ENCODE assay signal across 1 cellular context in the genomic region with DNA sequence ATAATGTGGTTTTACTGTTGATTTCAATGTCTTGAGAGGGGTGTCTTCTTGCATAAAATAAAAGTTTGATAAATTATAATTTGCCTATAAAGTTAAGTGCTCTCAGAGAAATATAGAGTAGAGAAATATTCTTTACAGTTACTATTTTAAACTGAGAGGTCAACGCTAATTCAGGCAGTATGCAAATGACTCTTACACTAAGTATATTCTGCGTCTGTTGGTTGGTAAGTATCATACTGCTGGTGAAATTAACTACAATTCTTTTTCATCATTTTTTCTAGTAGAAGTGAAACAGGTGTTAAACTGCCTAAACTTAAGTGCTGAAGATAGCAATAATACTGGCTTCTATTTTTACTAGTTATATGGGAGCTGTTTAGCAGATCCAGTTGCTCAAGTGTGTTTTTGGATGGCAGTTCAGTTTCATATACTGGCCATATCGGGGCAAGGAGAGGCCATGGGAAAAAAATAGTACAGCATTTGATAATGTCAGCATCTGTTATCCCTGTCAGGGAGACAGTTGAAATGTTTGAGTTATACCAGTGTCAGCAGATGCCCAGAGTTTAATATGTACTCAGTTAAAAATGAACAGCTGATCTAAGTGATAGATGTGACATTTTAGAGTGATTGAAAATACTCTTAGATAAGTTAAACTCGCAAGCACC.
TF ChIP-seq lines count a peak whose summit lies in the region.

No MANE protein-coding gene starts in this region.

TF ChIP-seq in GM12878, 131 proteins besides CTCF, POLR2A, EP300 and RAD21 (continued from another document):
- TF ChIP-seq PBX3 (IDR thresholded peaks at IDR 0.05; ENCODE audit: insufficient replicate concordance, low read depth, low read length) (no peak), MTA2 (IDR thresholded peaks at IDR 0.05; ENCODE audit: low read depth) (no peak), PAX5 (IDR thresholded peaks at IDR 0.05; ENCODE audit: borderline replicate concordance, low read depth, low read length) (no peak)
- TF ChIP-seq, protein P1, sequence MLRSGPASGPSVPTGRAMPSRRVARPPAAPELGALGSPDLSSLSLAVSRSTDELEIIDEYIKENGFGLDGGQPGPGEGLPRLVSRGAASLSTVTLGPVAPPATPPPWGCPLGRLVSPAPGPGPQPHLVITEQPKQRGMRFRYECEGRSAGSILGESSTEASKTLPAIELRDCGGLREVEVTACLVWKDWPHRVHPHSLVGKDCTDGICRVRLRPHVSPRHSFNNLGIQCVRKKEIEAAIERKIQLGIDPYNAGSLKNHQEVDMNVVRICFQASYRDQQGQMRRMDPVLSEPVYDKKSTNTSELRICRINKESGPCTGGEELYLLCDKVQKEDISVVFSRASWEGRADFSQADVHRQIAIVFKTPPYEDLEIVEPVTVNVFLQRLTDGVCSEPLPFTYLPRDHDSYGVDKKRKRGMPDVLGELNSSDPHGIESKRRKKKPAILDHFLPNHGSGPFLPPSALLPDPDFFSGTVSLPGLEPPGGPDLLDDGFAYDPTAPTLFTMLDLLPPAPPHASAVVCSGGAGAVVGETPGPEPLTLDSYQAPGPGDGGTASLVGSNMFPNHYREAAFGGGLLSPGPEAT (IDR thresholded peaks at IDR 0.05; ENCODE audit: low read depth), result no peak
- TF ChIP-seq, protein P2, sequence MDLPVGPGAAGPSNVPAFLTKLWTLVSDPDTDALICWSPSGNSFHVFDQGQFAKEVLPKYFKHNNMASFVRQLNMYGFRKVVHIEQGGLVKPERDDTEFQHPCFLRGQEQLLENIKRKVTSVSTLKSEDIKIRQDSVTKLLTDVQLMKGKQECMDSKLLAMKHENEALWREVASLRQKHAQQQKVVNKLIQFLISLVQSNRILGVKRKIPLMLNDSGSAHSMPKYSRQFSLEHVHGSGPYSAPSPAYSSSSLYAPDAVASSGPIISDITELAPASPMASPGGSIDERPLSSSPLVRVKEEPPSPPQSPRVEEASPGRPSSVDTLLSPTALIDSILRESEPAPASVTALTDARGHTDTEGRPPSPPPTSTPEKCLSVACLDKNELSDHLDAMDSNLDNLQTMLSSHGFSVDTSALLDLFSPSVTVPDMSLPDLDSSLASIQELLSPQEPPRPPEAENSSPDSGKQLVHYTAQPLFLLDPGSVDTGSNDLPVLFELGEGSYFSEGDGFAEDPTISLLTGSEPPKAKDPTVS (IDR thresholded peaks at IDR 0.05; ENCODE audit: low read depth, low read length), result no peak
